2 cellular contexts compared by ENCODE assay signal in the genomic region with DNA sequence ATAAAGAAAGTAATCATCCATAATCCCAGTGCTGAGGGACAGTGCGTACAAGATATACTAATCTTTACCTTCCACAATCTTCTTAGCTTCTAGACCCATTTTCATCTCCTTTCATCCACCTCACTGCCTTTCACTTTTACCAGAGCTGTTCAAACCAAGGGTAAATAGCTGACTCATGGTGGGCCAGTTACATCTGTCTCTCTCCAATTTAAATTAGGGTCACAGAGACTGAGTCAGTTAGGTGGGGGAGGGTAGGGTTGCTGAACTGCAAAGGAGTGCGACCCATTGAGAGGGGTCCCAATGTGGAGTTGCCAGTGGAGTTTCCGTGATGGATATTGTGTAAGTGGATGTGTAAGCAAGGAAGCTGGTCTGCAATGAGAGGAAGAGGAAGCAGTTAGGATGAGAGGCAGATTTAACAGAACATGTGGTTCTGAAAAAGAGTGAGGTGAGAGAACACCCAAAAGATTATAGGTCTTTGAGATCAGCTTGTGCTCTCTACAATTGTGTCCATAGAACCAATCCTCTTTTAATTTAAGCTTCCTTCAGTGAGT.
TF ChIP-seq lines count a peak whose summit lies in the region.

No MANE protein-coding gene starts in this region.

TF ChIP-seq in A549, 52 proteins besides CTCF, POLR2A, EP300 and RAD21 (continued from another document):
- TF ChIP-seq RARB (CRISPR knock-in tag; IDR thresholded peaks at IDR 0.05) (no peak), HOXB5 (CRISPR knock-in tag; IDR thresholded peaks at IDR 0.05) (no peak), MAFK (IDR thresholded peaks at IDR 0.05; ENCODE audit: partially characterized antibody) (peak; percentile 16)
TF ChIP-seq in A549: peak in this region for 1.

TF ChIP-seq in H1, 55 proteins besides CTCF, POLR2A, EP300 and RAD21 (continued from another document):
- TF ChIP-seq JUND (IDR thresholded peaks at IDR 0.05; ENCODE audit: low read length): no peak
- TF ChIP-seq SIX5 (IDR thresholded peaks at IDR 0.05; ENCODE audit: low read depth, low read length): no peak
- TF ChIP-seq, protein P1, sequence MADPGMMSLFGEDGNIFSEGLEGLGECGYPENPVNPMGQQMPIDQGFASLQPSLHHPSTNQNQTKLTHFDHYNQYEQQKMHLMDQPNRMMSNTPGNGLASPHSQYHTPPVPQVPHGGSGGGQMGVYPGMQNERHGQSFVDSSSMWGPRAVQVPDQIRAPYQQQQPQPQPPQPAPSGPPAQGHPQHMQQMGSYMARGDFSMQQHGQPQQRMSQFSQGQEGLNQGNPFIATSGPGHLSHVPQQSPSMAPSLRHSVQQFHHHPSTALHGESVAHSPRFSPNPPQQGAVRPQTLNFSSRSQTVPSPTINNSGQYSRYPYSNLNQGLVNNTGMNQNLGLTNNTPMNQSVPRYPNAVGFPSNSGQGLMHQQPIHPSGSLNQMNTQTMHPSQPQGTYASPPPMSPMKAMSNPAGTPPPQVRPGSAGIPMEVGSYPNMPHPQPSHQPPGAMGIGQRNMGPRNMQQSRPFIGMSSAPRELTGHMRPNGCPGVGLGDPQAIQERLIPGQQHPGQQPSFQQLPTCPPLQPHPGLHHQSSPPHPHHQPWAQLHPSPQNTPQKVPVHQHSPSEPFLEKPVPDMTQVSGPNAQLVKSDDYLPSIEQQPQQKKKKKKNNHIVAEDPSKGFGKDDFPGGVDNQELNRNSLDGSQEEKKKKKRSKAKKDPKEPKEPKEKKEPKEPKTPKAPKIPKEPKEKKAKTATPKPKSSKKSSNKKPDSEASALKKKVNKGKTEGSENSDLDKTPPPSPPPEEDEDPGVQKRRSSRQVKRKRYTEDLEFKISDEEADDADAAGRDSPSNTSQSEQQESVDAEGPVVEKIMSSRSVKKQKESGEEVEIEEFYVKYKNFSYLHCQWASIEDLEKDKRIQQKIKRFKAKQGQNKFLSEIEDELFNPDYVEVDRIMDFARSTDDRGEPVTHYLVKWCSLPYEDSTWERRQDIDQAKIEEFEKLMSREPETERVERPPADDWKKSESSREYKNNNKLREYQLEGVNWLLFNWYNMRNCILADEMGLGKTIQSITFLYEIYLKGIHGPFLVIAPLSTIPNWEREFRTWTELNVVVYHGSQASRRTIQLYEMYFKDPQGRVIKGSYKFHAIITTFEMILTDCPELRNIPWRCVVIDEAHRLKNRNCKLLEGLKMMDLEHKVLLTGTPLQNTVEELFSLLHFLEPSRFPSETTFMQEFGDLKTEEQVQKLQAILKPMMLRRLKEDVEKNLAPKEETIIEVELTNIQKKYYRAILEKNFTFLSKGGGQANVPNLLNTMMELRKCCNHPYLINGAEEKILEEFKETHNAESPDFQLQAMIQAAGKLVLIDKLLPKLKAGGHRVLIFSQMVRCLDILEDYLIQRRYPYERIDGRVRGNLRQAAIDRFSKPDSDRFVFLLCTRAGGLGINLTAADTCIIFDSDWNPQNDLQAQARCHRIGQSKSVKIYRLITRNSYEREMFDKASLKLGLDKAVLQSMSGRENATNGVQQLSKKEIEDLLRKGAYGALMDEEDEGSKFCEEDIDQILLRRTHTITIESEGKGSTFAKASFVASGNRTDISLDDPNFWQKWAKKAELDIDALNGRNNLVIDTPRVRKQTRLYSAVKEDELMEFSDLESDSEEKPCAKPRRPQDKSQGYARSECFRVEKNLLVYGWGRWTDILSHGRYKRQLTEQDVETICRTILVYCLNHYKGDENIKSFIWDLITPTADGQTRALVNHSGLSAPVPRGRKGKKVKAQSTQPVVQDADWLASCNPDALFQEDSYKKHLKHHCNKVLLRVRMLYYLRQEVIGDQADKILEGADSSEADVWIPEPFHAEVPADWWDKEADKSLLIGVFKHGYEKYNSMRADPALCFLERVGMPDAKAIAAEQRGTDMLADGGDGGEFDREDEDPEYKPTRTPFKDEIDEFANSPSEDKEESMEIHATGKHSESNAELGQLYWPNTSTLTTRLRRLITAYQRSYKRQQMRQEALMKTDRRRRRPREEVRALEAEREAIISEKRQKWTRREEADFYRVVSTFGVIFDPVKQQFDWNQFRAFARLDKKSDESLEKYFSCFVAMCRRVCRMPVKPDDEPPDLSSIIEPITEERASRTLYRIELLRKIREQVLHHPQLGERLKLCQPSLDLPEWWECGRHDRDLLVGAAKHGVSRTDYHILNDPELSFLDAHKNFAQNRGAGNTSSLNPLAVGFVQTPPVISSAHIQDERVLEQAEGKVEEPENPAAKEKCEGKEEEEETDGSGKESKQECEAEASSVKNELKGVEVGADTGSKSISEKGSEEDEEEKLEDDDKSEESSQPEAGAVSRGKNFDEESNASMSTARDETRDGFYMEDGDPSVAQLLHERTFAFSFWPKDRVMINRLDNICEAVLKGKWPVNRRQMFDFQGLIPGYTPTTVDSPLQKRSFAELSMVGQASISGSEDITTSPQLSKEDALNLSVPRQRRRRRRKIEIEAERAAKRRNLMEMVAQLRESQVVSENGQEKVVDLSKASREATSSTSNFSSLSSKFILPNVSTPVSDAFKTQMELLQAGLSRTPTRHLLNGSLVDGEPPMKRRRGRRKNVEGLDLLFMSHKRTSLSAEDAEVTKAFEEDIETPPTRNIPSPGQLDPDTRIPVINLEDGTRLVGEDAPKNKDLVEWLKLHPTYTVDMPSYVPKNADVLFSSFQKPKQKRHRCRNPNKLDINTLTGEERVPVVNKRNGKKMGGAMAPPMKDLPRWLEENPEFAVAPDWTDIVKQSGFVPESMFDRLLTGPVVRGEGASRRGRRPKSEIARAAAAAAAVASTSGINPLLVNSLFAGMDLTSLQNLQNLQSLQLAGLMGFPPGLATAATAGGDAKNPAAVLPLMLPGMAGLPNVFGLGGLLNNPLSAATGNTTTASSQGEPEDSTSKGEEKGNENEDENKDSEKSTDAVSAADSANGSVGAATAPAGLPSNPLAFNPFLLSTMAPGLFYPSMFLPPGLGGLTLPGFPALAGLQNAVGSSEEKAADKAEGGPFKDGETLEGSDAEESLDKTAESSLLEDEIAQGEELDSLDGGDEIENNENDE (IDR thresholded peaks at IDR 0.05; ENCODE audit: insufficient replicate concordance, low read length): no peak
- peak; percentile 97 for TF ChIP-seq BACH1 (IDR thresholded peaks at IDR 0.05; ENCODE audit: low read length)
TF ChIP-seq in H1: peak in this region for 2.
